Comparison of ENCODE assay signal across 8 cellular contexts in genomic region chr2:99337164-99337930, GRCh38.
A peak's percentile ranks its signal among the peaks of the same experiment; 100 is the strongest.
DNase-seq lines count a peak whose midpoint lies in the region; ATAC-seq and TF ChIP-seq lines count a peak whose summit lies in the region.

Gene EIF5B, plus strand, starts transcription at chr2:99337389. Its CDS starts 166 bp downstream, at chr2:99337555.

- TF ChIP-seq CTCF in astrocyte of the spinal cord (IDR thresholded peaks at IDR 0.05; ENCODE audit: low read depth, low read length): peak; percentile 71

- in situ Hi-C loops in astrocyte of the spinal cord (cut with HindIII; ENCODE audit: low sequenced_read_pairs): no loop called here

- peak; percentile 87 for DNase-seq in 8988T
- peak; percentile 67 for DNase-seq in NCI-H2029 treated with DMSO at 0.1 percent for 48 hours (lab: John Stamatoyannopoulos, UW)
- peak; percentile 80 for DNase-seq in T-helper 9 cell
- DNase-seq in astrocyte of the spinal cord (ENCODE audit: low read depth, low spot score): peak; percentile 98
- peak; percentile 89 to 94 for DNase-seq in hippocampal formation (lab: John Stamatoyannopoulos, UW)
- DNase-seq in retina: peak; percentile 95

- peak within 1 kb of the TSS; percentile 90 for H3K4me3 ChIP-seq in astrocyte of the spinal cord (ENCODE audit: low read depth, low read length)

- ATAC-seq in GM18517 (IDR thresholded peaks at IDR 0.05; ENCODE audit: unreplicated experiment) (peak; percentile 50), HG03039 (IDR thresholded peaks at IDR 0.05; ENCODE audit: unreplicated experiment) (peak; percentile 57)

Comparison
In these comparisons a context has a peak if more than half of its experiments do, and no peak if none do; other contexts are left out.
1. Peak in every context shown above with its lines: DNase-seq, ATAC-seq and H3K4me3 ChIP-seq.